In the genomic region with DNA sequence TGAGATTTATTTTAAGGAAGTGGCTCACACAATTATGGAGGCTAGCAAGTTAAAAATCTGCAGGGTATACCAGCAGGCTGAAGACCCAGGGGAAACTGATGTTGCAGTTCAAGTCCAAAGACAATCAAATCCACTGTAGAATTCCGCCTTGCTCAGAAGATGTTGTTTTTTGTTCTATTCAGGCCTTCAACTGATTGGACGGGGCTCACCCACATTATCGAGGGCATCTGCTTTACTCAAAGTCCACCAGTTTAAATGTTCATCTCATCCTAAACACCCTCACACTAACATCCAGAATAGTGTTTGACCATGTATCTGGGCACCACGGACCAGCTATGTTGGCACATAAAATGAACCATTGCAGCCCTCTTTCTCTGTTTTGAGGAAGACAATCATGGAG, we compare ENCODE assay signal across 32 cellular contexts.
"Had no signal": no experiment of that assay in that cellular context is flagged by ENCODE, and none has a peak within 500 bp of the region (broad histone marks: within the 10 kb centered on the region; RNA-seq: fewer than 3 reads in every experiment).

No MANE protein-coding gene starts in this region.

- H3K27me3 ChIP-seq: adrenal gland, ascending aorta, body of pancreas, brain microvascular endothelial cell, breast epithelium, cardiac muscle cell had no signal

- ATAC-seq: activated naive CD4-positive, alpha-beta T cell treated with anti-CD3 and anti-CD28 coated beads, Interleukin-2, amount 50 U/mL, for 72 hours; activated naive CD8-positive, alpha-beta T cell treated with anti-CD3 and anti-CD28 coated beads, Interleukin-2, amount 50 U/mL, for 24 hours; activated T-cell treated with anti-CD3 and anti-CD28 coated beads, Interleukin-2, amount 50 U/mL, for 4 hours; activated T-cell treated with anti-CD3 and anti-CD28 coated beads, Interleukin-2, amount 50 U/mL, for 72 hours; activated T-helper 17 cell treated with anti-CD3 and anti-CD28 coated beads, Interleukin-2, amount 50 U/mL, for 72 hours; body of pancreas had no signal

- H3K4me3 ChIP-seq: adrenal gland, ascending aorta, body of pancreas, breast epithelium, cardiac muscle cell had no signal

- H3K4me1 ChIP-seq: adrenal gland, ascending aorta, body of pancreas, breast epithelium had no signal

- H3K27ac ChIP-seq: adrenal gland, ascending aorta, body of pancreas, brain microvascular endothelial cell, breast epithelium, cardiac muscle cell had no signal

- DNase-seq: activated effector memory CD4-positive, alpha-beta T cell treated with anti-CD3 and anti-CD28 coated beads, Interleukin-2, amount 50 U/mL, for 16 hours; activated effector memory CD4-positive, alpha-beta T cell treated with Interleukin-2 at 50 U/mL for 16 hours; activated gamma-delta T cell; activated gamma-delta T cell treated with Interleukin-2 at 50 U/mL for 16 hours; activated naive CD4-positive, alpha-beta T cell; activated naive CD4-positive, alpha-beta T cell treated with anti-CD3 and anti-CD28 coated beads for 36 hours; activated naive CD4-positive, alpha-beta T cell treated with anti-CD3 and anti-CD28 coated beads, Interleukin-2, amount 10 ng/mL, durations not matched to agents 7 days and 5 days; activated naive CD4-positive, alpha-beta T cell treated with anti-CD3 and anti-CD28 coated beads, Interleukin-2, amount 50 U/mL, for 16 hours; activated naive CD4-positive, alpha-beta T cell treated with Interleukin-2 at 50 U/mL for 16 hours; activated naive CD8-positive, alpha-beta T cell treated with anti-CD3 and anti-CD28 coated beads for 36 hours; activated naive CD8-positive, alpha-beta T cell treated with anti-CD3 and anti-CD28 coated beads, Interleukin-2, amount 10 ng/mL, durations not matched to agents 7 days and 5 days; activated naive CD8-positive, alpha-beta T cell treated with anti-CD3 and anti-CD28 coated beads, Interleukin-2, amount 50 U/mL, for 24 hours; activated T-cell treated with anti-CD3 and anti-CD28 coated beads, Interleukin-2, amount 50 U/mL, for 24 hours; activated T-cell treated with anti-CD3 and anti-CD28 coated beads, Interleukin-2, amount 50 U/mL, for 4 hours; activated T-cell treated with anti-CD3 and anti-CD28 coated beads, Interleukin-2, amount 50 U/mL, for 48 hours; activated T-cell treated with anti-CD3 and anti-CD28 coated beads, Interleukin-2, amount 50 U/mL, for 72 hours; adrenal gland; amniotic stem cell; amygdala; anterior cingulate cortex; aorta; body of pancreas; brain microvascular endothelial cell; caudate nucleus; central memory CD4-positive, alpha-beta T cell; cerebellar nuclear complex had no signal

- FAIRE-seq: astrocyte had no signal

- H3K36me3 ChIP-seq: adrenal gland, ascending aorta, brain microvascular endothelial cell, breast epithelium, cardiac muscle cell had no signal

- H3K9me3 ChIP-seq: adrenal gland, ascending aorta, body of pancreas, breast epithelium had no signal
